Comparison of ENCODE assay signal across 8 cellular contexts in the genomic region with DNA sequence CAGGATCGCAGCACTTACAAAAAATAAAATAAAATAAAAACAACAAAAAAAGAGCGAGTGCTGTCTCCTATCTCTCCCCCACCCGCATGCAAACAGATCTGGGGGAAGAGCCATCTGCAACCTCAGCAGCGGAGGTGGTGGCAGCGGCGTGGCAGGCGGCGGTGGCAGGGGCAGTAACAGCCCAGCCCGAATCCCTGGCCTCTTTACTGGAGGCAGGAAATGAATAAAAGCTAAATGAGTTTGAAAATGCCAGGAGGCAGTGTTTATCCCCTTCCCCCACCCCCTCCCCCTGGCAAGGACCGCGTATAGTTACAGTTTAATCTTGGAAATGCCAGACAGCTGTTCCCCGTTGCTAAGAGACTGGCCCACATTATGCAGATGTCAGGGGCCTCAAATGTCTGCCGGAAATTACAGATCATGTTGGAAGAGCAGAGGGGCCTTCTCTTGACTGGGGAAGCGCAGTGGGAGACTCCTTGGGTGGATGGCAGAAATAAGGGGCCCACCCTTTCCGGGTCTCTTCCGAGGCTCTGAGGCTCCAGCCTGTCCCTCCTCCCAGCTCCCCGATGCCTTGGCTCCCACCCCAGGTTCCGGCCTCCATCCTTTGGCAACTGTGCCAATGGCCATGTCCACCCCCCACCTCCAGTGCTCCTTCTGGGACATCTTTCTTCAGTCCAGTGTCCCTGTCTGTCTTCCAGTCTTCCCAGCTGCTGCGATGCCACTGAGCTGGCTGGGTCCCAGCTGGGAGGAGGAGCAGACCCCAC.
DNase-seq lines count a peak whose midpoint lies in the region; ATAC-seq lines count a peak whose summit lies in the region.

No MANE protein-coding gene starts in this region.

- H3K36me3 ChIP-seq in iPS-18a (ENCODE audit: control insufficient read depth, low read depth, low read length) = no peaks in the 10 kb centered on the region
- H3K36me3 ChIP-seq in skeletal muscle satellite cell (ENCODE audit: insufficient read depth, low read length) = no peaks in the 10 kb centered on the region

- ATAC-seq in HG03520 (IDR thresholded peaks at IDR 0.05; ENCODE audit: unreplicated experiment) (no peak), HG03196 (IDR thresholded peaks at IDR 0.05; ENCODE audit: unreplicated experiment) (no peak)

- H3K4me1 ChIP-seq in iPS-18a (ENCODE audit: control insufficient read depth, low read depth, low read length) (peaks cover 69% of the 10 kb centered on the region), skeletal muscle satellite cell (ENCODE audit: control insufficient read depth, insufficient read depth, low read length) (peaks cover 43% of the 10 kb centered on the region)

- H3K9ac ChIP-seq in iPS-18a (ENCODE audit: low read length) (peak overlapping the region; percentile 36), skeletal muscle satellite cell (ENCODE audit: low read depth, low read length) (peak overlapping the region; percentile 87)

- H3K27me3 ChIP-seq in iPS-18a (ENCODE audit: control insufficient read depth, insufficient read depth, low read length) (no peaks in the 10 kb centered on the region), skeletal muscle satellite cell (ENCODE audit: control insufficient read depth, insufficient read depth, low read length) (no peaks in the 10 kb centered on the region)

- H3K4me3 ChIP-seq in iPS-18a (ENCODE audit: low read length) = no peak overlapping the region
- H3K4me3 ChIP-seq in skeletal muscle satellite cell (ENCODE audit: low read length) = peak overlapping the region; percentile 41

- H3K9me3 ChIP-seq in iPS-18a (ENCODE audit: control insufficient read depth, low read depth, low read length) (no peaks in the 10 kb centered on the region), skeletal muscle satellite cell (replicated peaks; ENCODE audit: low read length) (no peaks in the 10 kb centered on the region)

- DNase-seq in stimulated activated CD4-positive, alpha-beta T cell treated with anti-CD3 and anti-CD28 coated beads, Interleukin-1b, Interleukin-23, amount 100 ng/mL, for 48 hours = peak; percentile 21
- no peak for DNase-seq in stimulated activated CD4-positive, alpha-beta T cell treated with anti-CD3 and anti-CD28 coated beads, Interleukin-4, amount 100 ng/mL, for 1 hour
- DNase-seq in NCI-H524 (lab: John Stamatoyannopoulos, UW) = peak; percentile 99 to 100
- peak in 33 of 58 donors; percentile 14 to 70 (median 41) for DNase-seq in anterior cingulate cortex (lab: John Stamatoyannopoulos, UW)

- H3K4me2 ChIP-seq in skeletal muscle satellite cell (ENCODE audit: low read length) = peak overlapping the region; percentile 72

- H3K27ac ChIP-seq in iPS-18a (ENCODE audit: low read length) = peak overlapping the region; percentile 26
